9 cellular contexts compared by ENCODE assay signal in genomic region chr1:40185951-40186864, GRCh38. TPM values are rescaled to one million over a fixed set of nuclear protein-coding genes. Genes with fewer than 3 reads are reported as not detected.
DNase-seq lines count a peak whose midpoint lies in the region; ATAC-seq and TF ChIP-seq lines count a peak whose summit lies in the region.
"Had no signal": no experiment of that assay in that cellular context is flagged by ENCODE, and none has a peak within 500 bp of the region (broad histone marks: within the 10 kb centered on the region; RNA-seq: fewer than 3 reads in every experiment).

No MANE protein-coding gene starts in this region.

- peak; percentile 19 for DNase-seq in GM19238 (ENCODE audit: insufficient read length, low spot score)
- DNase-seq in T-helper 22 cell (ENCODE audit: low read depth), result peak; percentile 20
- peak; percentile 44 for DNase-seq in fibroblast of mammary gland (ENCODE audit: low read depth)
- DNase-seq in stimulated activated CD8-positive, alpha-beta memory T cell treated with anti-CD3 and anti-CD28 coated beads, Interleukin-7, amount 100 ng/mL, for 48 hours (ENCODE audit: extremely low read depth in 1 of 2, low read depth in 1 of 2), result peak; percentile 23 to 49
- no peak for DNase-seq in DMS53 (lab: John Stamatoyannopoulos, UW)
- no peak for DNase-seq in SHP77 (lab: John Stamatoyannopoulos, UW)
- no peak for DNase-seq in BE2C

- TF ChIP-seq CTCF in fibroblast of mammary gland (conservative IDR thresholded peaks at IDR 0.05; ENCODE audit: control insufficient read depth, insufficient read depth, low read depth, low read length), result no peak
- TF ChIP-seq CTCF in BE2C (IDR thresholded peaks at IDR 0.05; ENCODE audit: low read depth, low read length), result no peak

- ATAC-seq in HG03025 (IDR thresholded peaks at IDR 0.05; ENCODE audit: low FRiP score, unreplicated experiment), result peak; percentile 88

- H3K4me1 ChIP-seq in BE2C, result no peaks in the 10 kb centered on the region

- no peaks in the 10 kb centered on the region for H3K9me3 ChIP-seq in BE2C

- no peak overlapping the region for H3K4me3 ChIP-seq in fibroblast of mammary gland (ENCODE audit: control insufficient read depth, low read depth, low read length)
- H3K4me3 ChIP-seq in BE2C (ENCODE audit: low read depth, low read length), result no peak overlapping the region
- H3K4me3 ChIP-seq: skin epidermis had no signal

- H3K36me3 ChIP-seq in BE2C, result no peaks in the 10 kb centered on the region

- no peaks in the 10 kb centered on the region for H3K27me3 ChIP-seq in BE2C

RNA-seq across cellular contexts. Expression of gene RLF, which starts 25.0 kb away (rescaled TPM):
- 8.8 TPM for polyA plus RNA-seq in BE2C (2012; ENCODE audit: insufficient read depth, insufficient read length, low read depth)

Comparison
In these comparisons a context has a peak if more than half of its experiments do, and no peak if none do; other contexts are left out.
1. DNase-seq: peak in GM19238 (single experiment), T-helper 22 cell (single experiment), fibroblast of mammary gland (single experiment) and stimulated activated CD8-positive, alpha-beta memory T cell treated with anti-CD3 and anti-CD28 coated beads, Interleukin-7, amount 100 ng/mL, for 48 hours (2 of 2); none in DMS53 (single experiment), SHP77 (0 of 2) and BE2C (single experiment).